8 cellular contexts compared by ENCODE assay signal in the genomic region with DNA sequence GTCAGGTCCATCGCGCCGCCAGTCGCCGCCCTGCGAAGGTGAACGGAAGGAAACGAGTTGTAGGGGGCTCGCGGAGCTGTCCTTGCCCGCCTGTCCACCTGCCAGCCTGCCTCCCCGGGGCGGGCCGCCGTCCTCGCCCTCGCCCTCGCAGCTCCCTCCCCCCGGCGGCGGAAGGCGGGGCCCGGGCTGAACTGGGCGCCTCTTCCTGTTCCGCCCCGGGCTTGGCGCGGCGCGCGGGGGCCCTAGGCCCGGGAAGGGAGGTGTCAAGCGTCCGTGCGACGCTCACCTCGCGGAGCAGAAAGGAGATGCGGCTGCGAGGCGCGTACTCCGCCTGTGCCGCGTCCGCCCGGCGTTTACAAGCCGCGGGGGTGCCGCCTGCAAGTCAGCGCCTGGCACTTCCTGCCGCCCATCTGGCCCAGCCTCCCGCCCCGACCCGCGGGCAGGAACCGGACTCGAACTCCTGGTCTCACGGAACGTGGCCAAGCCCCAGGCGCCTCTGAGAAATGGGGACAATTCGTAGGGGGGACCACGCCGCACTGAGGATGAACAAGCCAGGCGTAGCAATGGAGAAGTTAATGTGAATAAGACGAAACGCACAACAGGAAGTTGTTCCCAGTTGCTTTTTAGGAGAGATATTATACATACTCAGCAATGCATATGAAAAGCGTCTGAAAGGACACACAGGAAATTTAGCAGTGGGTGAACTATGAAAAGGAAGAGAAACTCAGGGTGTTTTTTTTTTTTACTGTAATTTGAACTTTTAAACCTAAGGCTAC. TPM values are rescaled to one million over a fixed set of nuclear protein-coding genes. Genes with fewer than 3 reads are reported as not detected.
DNase-seq lines count a peak whose midpoint lies in the region; ATAC-seq, FAIRE-seq and TF ChIP-seq lines count a peak whose summit lies in the region.

A gene (minus strand): TSS at position 108 of the 776 bp plus-strand sequence. CDS start 97 bp downstream, at position 11.

- no peaks in the 10 kb centered on the region for H4K20me1 ChIP-seq in keratinocyte (ENCODE audit: control insufficient read depth, extremely low read depth, insufficient read depth, low read length)

- DNase-seq in AG09309 (ENCODE audit: low read depth) (peak; percentile 14), NCI-H345 (lab: John Stamatoyannopoulos, UW) (peak; percentile 88), keratinocyte (ENCODE audit: low read depth, low spot score) (peak; percentile 38)
- DNase-seq in activated CD4-positive, CD25-positive, alpha-beta regulatory T cell treated with anti-CD3 and anti-CD28 coated beads, Interleukin-2, amount 50 U/mL, for 16 hours (ENCODE audit: low read depth, low spot score) = peak; percentile 76
- DNase-seq in central memory CD4-positive, alpha-beta T cell = peak; percentile 89
- DNase-seq in stimulated activated CD4-positive, alpha-beta T cell treated with anti-CD3 and anti-CD28 coated beads, Interleukin-15, amount 100 ng/mL, for 1 hour (ENCODE audit: low read depth in 1 of 2, low spot score in 1 of 2) = peak; percentile 76 to 83

- H3K9ac ChIP-seq in keratinocyte (ENCODE audit: control insufficient read depth, extremely low read depth, insufficient read depth, low read length) = peak within 1 kb of the TSS; percentile 95

- H3K4me1 ChIP-seq in keratinocyte (ENCODE audit: control insufficient read depth, extremely low read depth, insufficient read depth, low read length) = peaks cover 20% of the 10 kb centered on the region

- peaks cover 2% of the 10 kb centered on the region for H3K9me1 ChIP-seq in keratinocyte (ENCODE audit: control insufficient read depth, extremely low read depth, insufficient read depth, low read length)

- peak within 1 kb of the TSS; percentile 63 for H3K4me3 ChIP-seq in AG09309 (ENCODE audit: control insufficient read depth, low read depth, low read length)
- H3K4me3 ChIP-seq in keratinocyte (ENCODE audit: control insufficient read depth in 2 of 3, extremely low read depth in 1 of 3, insufficient read depth in 2 of 3, low read depth in 1 of 3, low read length in 3 of 3) = peak within 1 kb of the TSS; percentile 81 to 90 (median 85)

- H3K27ac ChIP-seq in keratinocyte (ENCODE audit: control insufficient read depth, insufficient read depth, low read length) = peak within 1 kb of the TSS; percentile 98

- no peak for FAIRE-seq in keratinocyte (lab: Jason Lieb, UNC)

- no peaks in the 10 kb centered on the region for H3K27me3 ChIP-seq in keratinocyte (ENCODE audit: control insufficient read depth, extremely low read depth, insufficient read depth, low read length)

- peak within 1 kb of the TSS; percentile 84 for H3K4me2 ChIP-seq in keratinocyte (ENCODE audit: control insufficient read depth, extremely low read depth, insufficient read depth, low read depth, low read length)

- H2AFZ ChIP-seq in keratinocyte (ENCODE audit: control insufficient read depth, low read length) = peak within 1 kb of the TSS; percentile 94

- peak; percentile 65 for ATAC-seq in GM18909 (IDR thresholded peaks at IDR 0.05; ENCODE audit: poor library complexity, unreplicated experiment)
- peak; percentile 57 for ATAC-seq in HG03139 (IDR thresholded peaks at IDR 0.05; ENCODE audit: unreplicated experiment)

- H3K79me2 ChIP-seq in keratinocyte (ENCODE audit: control insufficient read depth, insufficient read depth, low read length) = peaks cover 21% of the 10 kb centered on the region

- no peaks in the 10 kb centered on the region for H3K9me3 ChIP-seq in keratinocyte (ENCODE audit: control insufficient read depth, low read depth, low read length)

- peaks cover 28 to 29% of the 10 kb centered on the region in 2 experiments for H3K36me3 ChIP-seq in keratinocyte (ENCODE audit: control insufficient read depth in 2 of 2, extremely low read depth in 1 of 2, insufficient read depth in 2 of 2, low read length in 2 of 2)

- TF ChIP-seq CTCF in AG09309 (IDR thresholded peaks at IDR 0.05; ENCODE audit: control insufficient read depth, insufficient read depth, low read depth, low read length, missing control alignments) = peak; percentile 0
- no peak for TF ChIP-seq CTCF in keratinocyte (optimal IDR thresholded peaks at IDR 0.05 in 1 of 3, IDR thresholded peaks at IDR 0.05 in 1 of 3, conservative IDR thresholded peaks at IDR 0.05 in 1 of 3; ENCODE audit: extremely low read depth in 1 of 3, insufficient read depth in 2 of 3, low read length in 3 of 3)

- dilution Hi-C loops in keratinocyte (cut with MboI; ENCODE audit: extremely low pct_ligation_motif_present, low sequenced_read_pairs) = no loop called here

RNA-seq across cellular contexts. Expression of the gene that starts here (rescaled TPM):
- polyA plus RNA-seq in keratinocyte = 26.1 to 32.2 TPM (median 29.1 TPM) in 3 replicates
- polyA plus RNA-seq in keratinocyte (2011; ENCODE audit: low read depth) = 18.4 TPM
- 17.1 and 25.3 TPM in 2 replicates for polyA plus RNA-seq in keratinocyte (2011; cell fraction: cytosol; rRNA removed)
- polyA plus RNA-seq in keratinocyte (2011; cell fraction: nucleus; rRNA removed) = 60.4 and 63.1 TPM in 2 replicates
- polyA plus RNA-seq in keratinocyte (2012; ENCODE audit: low replicate concordance) = 29.4 and 47.6 TPM in 2 replicates
- polyA minus RNA-seq in keratinocyte = 14.5 to 19.1 TPM (median 17.3 TPM) in 3 replicates
- 23.2 TPM for polyA minus RNA-seq in keratinocyte (2011; cell fraction: cytosol; rRNA and poly(A)+ RNA removed)
- polyA minus RNA-seq in keratinocyte (2011; cell fraction: nucleus; rRNA and poly(A)+ RNA removed) = 17.1 and 21.3 TPM in 2 replicates

Comparison
In these comparisons a context has a peak if more than half of its experiments do, and no peak if none do; other contexts are left out.
1. Peak in every context shown above with its lines: DNase-seq, ATAC-seq, H3K4me3 ChIP-seq and H3K27ac ChIP-seq.
2. DNase-seq: peak in every context shown above with its lines; median percentile 89 in central memory CD4-positive, alpha-beta T cell; 88 in NCI-H345; 80 in stimulated activated CD4-positive, alpha-beta T cell treated with anti-CD3 and anti-CD28 coated beads, Interleukin-15, amount 100 ng/mL, for 1 hour; 76 in activated CD4-positive, CD25-positive, alpha-beta regulatory T cell treated with anti-CD3 and anti-CD28 coated beads, Interleukin-2, amount 50 U/mL, for 16 hours; 38 in keratinocyte; 14 in AG09309.